34 cellular contexts compared by ENCODE assay signal in the genomic region with DNA sequence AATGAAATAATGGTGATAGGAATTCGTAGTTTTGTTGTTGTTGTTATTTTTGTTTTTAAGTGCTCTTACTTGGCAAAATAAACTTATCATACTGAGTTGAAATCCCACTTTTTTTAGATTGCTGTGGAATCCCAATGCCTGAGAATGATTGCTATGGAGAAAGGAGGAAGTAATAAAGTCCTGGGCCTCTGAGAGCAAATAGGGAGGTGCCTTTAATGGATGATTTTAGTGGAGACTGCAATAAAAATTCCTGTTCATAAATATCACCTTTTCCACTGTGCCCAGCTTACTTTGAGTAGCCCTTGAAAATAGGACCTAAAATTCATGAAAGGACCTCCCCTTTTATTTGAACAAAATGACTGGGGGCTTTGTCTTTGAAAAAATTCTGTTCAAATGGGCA.
"Had no signal": no experiment of that assay in that cellular context is flagged by ENCODE, and none has a peak within 500 bp of the region (broad histone marks: within the 10 kb centered on the region; RNA-seq: fewer than 3 reads in every experiment).

No MANE protein-coding gene starts in this region.

- H3K36me3 Mint-ChIP-seq: activated naive CD4-positive, alpha-beta T cell treated with anti-CD3 and anti-CD28 coated beads, Interleukin-2, amount 50 U/mL, for 72 hours; brain had no signal

- H3K27ac Mint-ChIP-seq: activated CD8-positive, alpha-beta T cell treated with anti-CD3 and anti-CD28 coated beads for 36 hours; activated naive CD4-positive, alpha-beta T cell treated with anti-CD3 and anti-CD28 coated beads for 36 hours; activated naive CD4-positive, alpha-beta T cell treated with anti-CD3 and anti-CD28 coated beads, Interleukin-2, amount 50 U/mL, for 72 hours; activated T-cell treated with anti-CD3 and anti-CD28 coated beads, Interleukin-2, amount 50 U/mL, for 24 hours; activated T-helper 2 cell treated with anti-CD3 and anti-CD28 coated beads, Interferon-gamma antibody, Interleukin-2, Interleukin-4, amounts not matched to agents 10 μg/mL and 5 μg/mL and 100 μg/mL, durations not matched to agents 14 hours and 24 hours and 36 hours; brain had no signal

- H3K4me1 Mint-ChIP-seq: brain had no signal

- H3K4me3 ChIP-seq: PC-9 had no signal

- H3K4me3 Mint-ChIP-seq: activated CD8-positive, alpha-beta T cell treated with anti-CD3 and anti-CD28 coated beads for 36 hours; activated naive CD4-positive, alpha-beta T cell treated with anti-CD3 and anti-CD28 coated beads for 36 hours; activated T-cell treated with anti-CD3 and anti-CD28 coated beads, Interleukin-2, amount 50 U/mL, for 24 hours; brain had no signal

- ATAC-seq: activated CD8-positive, alpha-beta T cell treated with anti-CD3 and anti-CD28 coated beads for 36 hours; activated naive CD4-positive, alpha-beta T cell treated with anti-CD3 and anti-CD28 coated beads, Interleukin-2, amount 50 U/mL, for 72 hours; Right ventricle myocardium inferior had no signal

- DNase-seq: activated CD4-positive, alpha-beta T cell treated with anti-CD3 and anti-CD28 coated beads for 1 hour; activated CD4-positive, alpha-beta T cell treated with anti-CD3 and anti-CD28 coated beads for 48 hours; activated CD4-positive, alpha-beta T cell treated with anti-CD3 and anti-CD28 coated beads, Interleukin-2, amount 50 U/mL, for 4 hours; activated CD4-positive, CD25-positive, alpha-beta regulatory T cell; activated CD8-positive, alpha-beta T cell treated with anti-CD3 and anti-CD28 coated beads for 36 hours; activated gamma-delta T cell treated with Interleukin-2 at 50 U/mL for 16 hours; activated naive CD4-positive, alpha-beta T cell treated with anti-CD3 and anti-CD28 coated beads for 36 hours; activated T-cell treated with anti-CD3 and anti-CD28 coated beads, Interleukin-2, amount 50 U/mL, for 24 hours; anterior cingulate cortex; caudate nucleus; Kasumi-1; KG1; MM.1S; MV-4-11; NCI-H1092; NCI-H146; NCI-H187; NCI-H2029 treated with DMSO at 0.1 percent for 48 hours; NCI-H2107; NCI-H2171; NCI-H510A; NCI-H526; NCI-H748 treated with DMSO at 0.1 percent for 48 hours; NK-92 treated with Interleukin-12 subunit alpha and Interleukin-12 subunit beta, amount 100 ng/mL, for 24 hours; SIG-M5; SW 1271; T1000; WERI-Rb-1 had no signal

- H3K27me3 Mint-ChIP-seq: activated CD8-positive, alpha-beta T cell treated with anti-CD3 and anti-CD28 coated beads for 36 hours; activated T-cell treated with anti-CD3 and anti-CD28 coated beads, Interleukin-2, amount 50 U/mL, for 24 hours had no signal

- H3K27ac ChIP-seq: PC-9, RWPE1, WERI-Rb-1 had no signal

- H3K36me3 ChIP-seq: WERI-Rb-1 had no signal

- H3K9me3 Mint-ChIP-seq: activated CD8-positive, alpha-beta T cell treated with anti-CD3 and anti-CD28 coated beads for 36 hours; activated naive CD4-positive, alpha-beta T cell treated with anti-CD3 and anti-CD28 coated beads for 36 hours; activated naive CD4-positive, alpha-beta T cell treated with anti-CD3 and anti-CD28 coated beads, Interleukin-2, amount 50 U/mL, for 72 hours; activated T-cell treated with anti-CD3 and anti-CD28 coated beads, Interleukin-2, amount 50 U/mL, for 24 hours; activated T-helper 2 cell treated with anti-CD3 and anti-CD28 coated beads, Interferon-gamma antibody, Interleukin-2, Interleukin-4, amounts not matched to agents 10 μg/mL and 5 μg/mL and 100 μg/mL, durations not matched to agents 14 hours and 24 hours and 36 hours had no signal
